ENCODE assay signal across 1 cellular context in genomic region chr1:70714149-70714548, GRCh38.
TF ChIP-seq lines count a peak whose summit lies in the region.

No MANE protein-coding gene starts in this region.

TF ChIP-seq in GM23338, 12 proteins besides CTCF, POLR2A, EP300 and RAD21 (continued from another document):
- TF ChIP-seq REST (IDR thresholded peaks at IDR 0.05; ENCODE audit: unreplicated experiment), result no peak
- no peak for TF ChIP-seq ZNF114 (CRISPR knock-in tag; IDR thresholded peaks at IDR 0.05)
- no peak for TF ChIP-seq POLR2AphosphoS5 (IDR thresholded peaks at IDR 0.05; ENCODE audit: low read depth)
- no peak for TF ChIP-seq STAT1 (IDR thresholded peaks at IDR 0.05; ENCODE audit: unreplicated experiment)
- TF ChIP-seq JUNB (IDR thresholded peaks at IDR 0.05; ENCODE audit: unreplicated experiment), result no peak
- TF ChIP-seq NANOG (IDR thresholded peaks at IDR 0.05; ENCODE audit: borderline replicate concordance), result no peak
- TF ChIP-seq, protein P1, sequence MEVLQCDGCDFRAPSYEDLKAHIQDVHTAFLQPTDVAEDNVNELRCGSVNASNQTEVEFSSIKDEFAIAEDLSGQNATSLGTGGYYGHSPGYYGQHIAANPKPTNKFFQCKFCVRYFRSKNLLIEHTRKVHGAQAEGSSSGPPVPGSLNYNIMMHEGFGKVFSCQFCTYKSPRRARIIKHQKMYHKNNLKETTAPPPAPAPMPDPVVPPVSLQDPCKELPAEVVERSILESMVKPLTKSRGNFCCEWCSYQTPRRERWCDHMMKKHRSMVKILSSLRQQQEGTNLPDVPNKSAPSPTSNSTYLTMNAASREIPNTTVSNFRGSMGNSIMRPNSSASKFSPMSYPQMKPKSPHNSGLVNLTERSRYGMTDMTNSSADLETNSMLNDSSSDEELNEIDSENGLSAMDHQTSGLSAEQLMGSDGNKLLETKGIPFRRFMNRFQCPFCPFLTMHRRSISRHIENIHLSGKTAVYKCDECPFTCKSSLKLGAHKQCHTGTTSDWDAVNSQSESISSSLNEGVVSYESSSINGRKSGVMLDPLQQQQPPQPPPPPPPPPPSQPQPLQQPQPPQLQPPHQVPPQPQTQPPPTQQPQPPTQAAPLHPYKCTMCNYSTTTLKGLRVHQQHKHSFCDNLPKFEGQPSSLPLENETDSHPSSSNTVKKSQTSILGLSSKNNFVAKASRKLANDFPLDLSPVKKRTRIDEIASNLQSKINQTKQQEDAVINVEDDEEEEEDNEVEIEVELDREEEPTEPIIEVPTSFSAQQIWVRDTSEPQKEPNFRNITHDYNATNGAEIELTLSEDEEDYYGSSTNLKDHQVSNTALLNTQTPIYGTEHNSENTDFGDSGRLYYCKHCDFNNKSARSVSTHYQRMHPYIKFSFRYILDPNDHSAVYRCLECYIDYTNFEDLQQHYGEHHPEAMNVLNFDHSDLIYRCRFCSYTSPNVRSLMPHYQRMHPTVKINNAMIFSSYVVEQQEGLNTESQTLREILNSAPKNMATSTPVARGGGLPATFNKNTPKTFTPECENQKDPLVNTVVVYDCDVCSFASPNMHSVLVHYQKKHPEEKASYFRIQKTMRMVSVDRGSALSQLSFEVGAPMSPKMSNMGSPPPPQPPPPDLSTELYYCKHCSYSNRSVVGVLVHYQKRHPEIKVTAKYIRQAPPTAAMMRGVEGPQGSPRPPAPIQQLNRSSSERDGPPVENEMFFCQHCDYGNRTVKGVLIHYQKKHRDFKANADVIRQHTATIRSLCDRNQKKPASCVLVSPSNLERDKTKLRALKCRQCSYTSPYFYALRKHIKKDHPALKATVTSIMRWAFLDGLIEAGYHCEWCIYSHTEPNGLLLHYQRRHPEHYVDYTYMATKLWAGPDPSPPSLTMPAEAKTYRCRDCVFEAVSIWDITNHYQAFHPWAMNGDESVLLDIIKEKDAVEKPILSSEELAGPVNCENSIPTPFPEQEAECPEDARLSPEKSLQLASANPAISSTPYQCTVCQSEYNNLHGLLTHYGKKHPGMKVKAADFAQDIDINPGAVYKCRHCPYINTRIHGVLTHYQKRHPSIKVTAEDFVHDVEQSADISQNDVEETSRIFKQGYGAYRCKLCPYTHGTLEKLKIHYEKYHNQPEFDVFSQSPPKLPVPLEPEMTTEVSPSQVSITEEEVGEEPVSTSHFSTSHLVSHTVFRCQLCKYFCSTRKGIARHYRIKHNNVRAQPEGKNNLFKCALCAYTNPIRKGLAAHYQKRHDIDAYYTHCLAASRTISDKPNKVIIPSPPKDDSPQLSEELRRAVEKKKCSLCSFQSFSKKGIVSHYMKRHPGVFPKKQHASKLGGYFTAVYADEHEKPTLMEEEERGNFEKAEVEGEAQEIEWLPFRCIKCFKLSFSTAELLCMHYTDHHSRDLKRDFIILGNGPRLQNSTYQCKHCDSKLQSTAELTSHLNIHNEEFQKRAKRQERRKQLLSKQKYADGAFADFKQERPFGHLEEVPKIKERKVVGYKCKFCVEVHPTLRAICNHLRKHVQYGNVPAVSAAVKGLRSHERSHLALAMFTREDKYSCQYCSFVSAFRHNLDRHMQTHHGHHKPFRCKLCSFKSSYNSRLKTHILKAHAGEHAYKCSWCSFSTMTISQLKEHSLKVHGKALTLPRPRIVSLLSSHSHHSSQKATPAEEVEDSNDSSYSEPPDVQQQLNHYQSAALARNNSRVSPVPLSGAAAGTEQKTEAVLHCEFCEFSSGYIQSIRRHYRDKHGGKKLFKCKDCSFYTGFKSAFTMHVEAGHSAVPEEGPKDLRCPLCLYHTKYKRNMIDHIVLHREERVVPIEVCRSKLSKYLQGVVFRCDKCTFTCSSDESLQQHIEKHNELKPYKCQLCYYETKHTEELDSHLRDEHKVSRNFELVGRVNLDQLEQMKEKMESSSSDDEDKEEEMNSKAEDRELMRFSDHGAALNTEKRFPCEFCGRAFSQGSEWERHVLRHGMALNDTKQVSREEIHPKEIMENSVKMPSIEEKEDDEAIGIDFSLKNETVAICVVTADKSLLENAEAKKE (CRISPR knock-in tag; IDR thresholded peaks at IDR 0.05), result no peak
- TF ChIP-seq, protein P2, sequence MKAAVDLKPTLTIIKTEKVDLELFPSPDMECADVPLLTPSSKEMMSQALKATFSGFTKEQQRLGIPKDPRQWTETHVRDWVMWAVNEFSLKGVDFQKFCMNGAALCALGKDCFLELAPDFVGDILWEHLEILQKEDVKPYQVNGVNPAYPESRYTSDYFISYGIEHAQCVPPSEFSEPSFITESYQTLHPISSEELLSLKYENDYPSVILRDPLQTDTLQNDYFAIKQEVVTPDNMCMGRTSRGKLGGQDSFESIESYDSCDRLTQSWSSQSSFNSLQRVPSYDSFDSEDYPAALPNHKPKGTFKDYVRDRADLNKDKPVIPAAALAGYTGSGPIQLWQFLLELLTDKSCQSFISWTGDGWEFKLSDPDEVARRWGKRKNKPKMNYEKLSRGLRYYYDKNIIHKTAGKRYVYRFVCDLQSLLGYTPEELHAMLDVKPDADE (IDR thresholded peaks at IDR 0.05), result no peak
- TF ChIP-seq ZNF331 (CRISPR knock-in tag; IDR thresholded peaks at IDR 0.05; ENCODE audit: low read depth), result no peak
